ENCODE assay signal across 8 cellular contexts in the genomic region with DNA sequence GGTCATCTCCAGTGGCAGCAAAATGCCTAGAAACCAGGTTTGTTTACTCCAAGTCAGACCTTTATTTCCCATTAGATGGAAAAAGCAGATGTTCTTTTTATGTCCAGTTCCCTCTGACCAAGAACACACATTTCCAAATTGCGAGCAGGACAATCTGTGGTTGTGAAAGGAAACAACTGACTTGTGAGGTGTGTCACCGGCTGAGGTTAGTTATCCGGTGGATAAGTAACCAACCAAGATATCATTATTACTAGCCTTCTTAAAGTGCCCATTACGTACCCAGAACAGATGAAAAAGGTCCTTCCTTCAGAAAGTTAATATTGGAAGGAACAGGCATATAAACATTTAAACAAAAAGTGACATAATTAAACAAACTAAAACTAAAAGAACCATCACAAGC.
DNase-seq lines count a peak whose midpoint lies in the region; ATAC-seq and TF ChIP-seq lines count a peak whose summit lies in the region.

No MANE protein-coding gene starts in this region.

- no peaks in the 10 kb centered on the region for H3K9me3 ChIP-seq in MM.1S (replicated peaks; ENCODE audit: insufficient read depth, low read length)
- H3K9me3 ChIP-seq in right atrium auricular region = no peaks in the 10 kb centered on the region
- no peaks in the 10 kb centered on the region for H3K9me3 ChIP-seq in upper lobe of right lung

- H3K27ac ChIP-seq in MM.1S (ENCODE audit: low read length) (no peak overlapping the region), right atrium auricular region (peak overlapping the region; percentile 51 to 56), upper lobe of right lung (no peak overlapping the region)

- peaks cover 6% of the 10 kb centered on the region for H3K36me3 Mint-ChIP-seq in T-helper 2 cell treated with Interferon-gamma antibody and Interleukin-4, amounts not matched to agents 5 μg/mL and 100 μg/mL, for 36 hours (ENCODE audit: low read depth)

- H3K9me3 Mint-ChIP-seq in T-helper 2 cell treated with Interferon-gamma antibody and Interleukin-4, amounts not matched to agents 5 μg/mL and 100 μg/mL, for 36 hours = no peaks in the 10 kb centered on the region

- H3K4me1 ChIP-seq in MM.1S (ENCODE audit: low read length) (peaks cover 8% of the 10 kb centered on the region; the same call in 1 of the 2 replicates), right atrium auricular region (peaks cover 0 to 27% of the 10 kb centered on the region in 2 donors), upper lobe of right lung (peaks cover 23% of the 10 kb centered on the region)

- H4K20me1 ChIP-seq in MM.1S (ENCODE audit: insufficient read depth, low read length) = no peaks in the 10 kb centered on the region

- peak; percentile 32 for DNase-seq in NOMO-1 treated with DMSO at 0.1 percent for 48 hours (lab: John Stamatoyannopoulos, UW; ENCODE audit: unreplicated experiment)
- DNase-seq in NOMO-1 treated with dmso at 0.1 percent for 144 hours (lab: John Stamatoyannopoulos, UW; ENCODE audit: unreplicated experiment) = no peak
- no peak for DNase-seq in MM.1S
- DNase-seq in right atrium auricular region (ENCODE audit: low spot score) = no peak
- DNase-seq in upper lobe of right lung = no peak
- no peak for DNase-seq in dedifferentiated amniotic fluid mesenchymal stem cell (ENCODE audit: extremely low spot score)
- DNase-seq in T-helper 2 cell treated with Interferon-gamma antibody and Interleukin-4, amounts not matched to agents 5 μg/mL and 100 μg/mL, for 36 hours (ENCODE audit: low spot score) = no peak
- no peak for DNase-seq in SIG-M5 (lab: John Stamatoyannopoulos, UW)

- TF ChIP-seq CTCF in MM.1S (IDR thresholded peaks at IDR 0.05; ENCODE audit: low read length) (no peak), right atrium auricular region (IDR thresholded peaks at IDR 0.05) (no peak), upper lobe of right lung (IDR thresholded peaks at IDR 0.05) (no peak)

- no peak overlapping the region for H3K27ac Mint-ChIP-seq in T-helper 2 cell treated with Interferon-gamma antibody and Interleukin-4, amounts not matched to agents 5 μg/mL and 100 μg/mL, for 36 hours

- H2AFZ ChIP-seq in MM.1S (ENCODE audit: low read length) = no peak overlapping the region

- no peak overlapping the region for H3K9ac ChIP-seq in MM.1S (ENCODE audit: low read length)

- intact Hi-C loops in upper lobe of right lung (cut with DNase I) = loop anchor here (5.0 to 10.0 kb wide), 3 partner anchors 248 to 536 kb away; no protein-coding TSS in a partner anchor

- H3K4me1 Mint-ChIP-seq in T-helper 2 cell treated with Interferon-gamma antibody and Interleukin-4, amounts not matched to agents 5 μg/mL and 100 μg/mL, for 36 hours (ENCODE audit: low read depth) = peaks cover 37% of the 10 kb centered on the region

- no peak overlapping the region for H3K4me3 ChIP-seq in MM.1S (ENCODE audit: low read length)
- no peak overlapping the region for H3K4me3 ChIP-seq in right atrium auricular region
- no peak overlapping the region for H3K4me3 ChIP-seq in upper lobe of right lung

- H3K9me2 ChIP-seq in MM.1S (replicated peaks; ENCODE audit: insufficient read depth, low read length) = no peaks in the 10 kb centered on the region

- H3K36me3 ChIP-seq in MM.1S (replicated peaks; ENCODE audit: insufficient read depth, low read length) = no peaks in the 10 kb centered on the region
- no peaks in the 10 kb centered on the region for H3K36me3 ChIP-seq in right atrium auricular region
- no peaks in the 10 kb centered on the region for H3K36me3 ChIP-seq in upper lobe of right lung

- ATAC-seq in upper lobe of right lung = peak; percentile 50

- no peaks in the 10 kb centered on the region for H3K27me3 Mint-ChIP-seq in T-helper 2 cell treated with Interferon-gamma antibody and Interleukin-4, amounts not matched to agents 5 μg/mL and 100 μg/mL, for 36 hours (ENCODE audit: low read depth)

- peak overlapping the region; percentile 13; the same call in 1 of the 2 replicates for H3K4me2 ChIP-seq in MM.1S (ENCODE audit: low read depth, low read length)

- H3F3A ChIP-seq in MM.1S (ENCODE audit: insufficient read depth, low read length) = no peaks in the 10 kb centered on the region

- H3K4me3 Mint-ChIP-seq in T-helper 2 cell treated with Interferon-gamma antibody and Interleukin-4, amounts not matched to agents 5 μg/mL and 100 μg/mL, for 36 hours = no peak overlapping the region

- H3K27me3 ChIP-seq in MM.1S (replicated peaks; ENCODE audit: insufficient read depth, low read length) = no peaks in the 10 kb centered on the region
- H3K27me3 ChIP-seq in right atrium auricular region = no peaks in the 10 kb centered on the region
- no peaks in the 10 kb centered on the region for H3K27me3 ChIP-seq in upper lobe of right lung

- no peaks in the 10 kb centered on the region for H3K79me2 ChIP-seq in MM.1S (ENCODE audit: low read length)

Comparison
In these comparisons a context has a peak if more than half of its experiments do, and no peak if none do; other contexts are left out.
1. H3K27ac ChIP-seq: peak in right atrium auricular region (2 of 2); none in MM.1S (single experiment) and upper lobe of right lung (single experiment).